26 cellular contexts compared by ENCODE assay signal in the genomic region with DNA sequence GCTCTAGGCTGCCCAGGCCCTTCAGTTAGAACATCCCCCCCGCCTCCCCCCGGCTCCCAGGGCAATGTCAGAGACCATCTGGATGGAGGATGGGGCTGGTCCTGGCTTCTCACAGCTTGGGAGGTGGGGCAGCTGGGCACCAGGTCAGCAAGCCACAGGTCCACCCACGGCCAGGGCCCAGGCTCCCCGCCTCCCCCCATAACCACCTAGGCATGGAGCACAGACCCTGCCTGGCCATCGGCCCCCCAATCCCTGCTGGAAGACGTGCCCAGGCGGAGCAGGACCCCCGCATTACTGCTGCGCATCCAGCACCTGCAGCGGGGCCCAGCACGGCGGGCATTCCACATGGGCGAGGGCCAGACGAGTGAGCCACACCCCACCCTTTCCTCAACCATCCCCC.
DNase-seq lines count a peak whose midpoint lies in the region; ATAC-seq and TF ChIP-seq lines count a peak whose summit lies in the region.
"Had no signal": no experiment of that assay in that cellular context is flagged by ENCODE, and none has a peak within 500 bp of the region (broad histone marks: within the 10 kb centered on the region; RNA-seq: fewer than 3 reads in every experiment).

No MANE protein-coding gene starts in this region.

- H3K4me1 ChIP-seq in transverse colon, result no peaks in the 10 kb centered on the region
- H3K4me1 ChIP-seq: ascending aorta, pancreas, upper lobe of right lung had no signal

- TF ChIP-seq EP300 in transverse colon (IDR thresholded peaks at IDR 0.05; ENCODE audit: low read depth), result no peak

- no peak for TF ChIP-seq POLR2A in transverse colon (IDR thresholded peaks at IDR 0.05)

- in situ Hi-C loops in transverse colon (cut with MboI; ENCODE audit: low pct_ligation_motif_present in 1 of 4, low pct_unique_long_range_greater_than_20kb in 1 of 4, low sequenced_read_pairs in 3 of 4), result no loop called here

- POLR2A ChIA-PET in activated naive CD8-positive, alpha-beta T cell treated with anti-CD3 and anti-CD28 coated beads, Interleukin-2, amount 10 ng/mL, durations not matched to agents 7 days and 5 days (lab: Charles Lee), result no interaction called here

- H3K4me3 Mint-ChIP-seq in activated naive CD8-positive, alpha-beta T cell treated with anti-CD3 and anti-CD28 coated beads, Interleukin-2, amount 10 ng/mL, durations not matched to agents 7 days and 5 days, result no peak overlapping the region
- H3K4me3 Mint-ChIP-seq in activated naive CD8-positive, alpha-beta T cell treated with anti-CD3 and anti-CD28 coated beads for 36 hours, result no peak overlapping the region
- H3K4me3 Mint-ChIP-seq: activated CD8-positive, alpha-beta T cell treated with anti-CD3 and anti-CD28 coated beads for 36 hours; mesothelial cell of epicardium; naive thymus-derived CD8-positive, alpha-beta T cell had no signal

- H3K27me3 ChIP-seq in dorsolateral prefrontal cortex (no peaks in the 10 kb centered on the region), transverse colon (no peaks in the 10 kb centered on the region)
- H3K27me3 ChIP-seq: ascending aorta, pancreas, upper lobe of right lung had no signal

- H3K9me3 Mint-ChIP-seq in activated naive CD8-positive, alpha-beta T cell treated with anti-CD3 and anti-CD28 coated beads, Interleukin-2, amount 10 ng/mL, durations not matched to agents 7 days and 5 days, result peaks cover 3% of the 10 kb centered on the region
- peaks cover 4% of the 10 kb centered on the region for H3K9me3 Mint-ChIP-seq in activated naive CD8-positive, alpha-beta T cell treated with anti-CD3 and anti-CD28 coated beads for 36 hours

- H3K4me3 ChIP-seq in dorsolateral prefrontal cortex (no peak overlapping the region), transverse colon (no peak overlapping the region)
- H3K4me3 ChIP-seq: ascending aorta, pancreas, upper lobe of right lung had no signal

- peak; percentile 23 for DNase-seq in activated naive CD8-positive, alpha-beta T cell treated with anti-CD3 and anti-CD28 coated beads, Interleukin-2, amount 10 ng/mL, durations not matched to agents 7 days and 5 days
- DNase-seq in activated naive CD8-positive, alpha-beta T cell treated with anti-CD3 and anti-CD28 coated beads for 36 hours, result no peak
- DNase-seq in dorsolateral prefrontal cortex, result peak in 7 of 10 donors; percentile 2 to 39 (median 23)
- peak; percentile 87 for DNase-seq in mesenteric fat pad (ENCODE audit: low spot score)
- DNase-seq in transverse colon, result peak; percentile 3
- DNase-seq in DMS153 (lab: John Stamatoyannopoulos, UW), result no peak
- DNase-seq in NCI-H146 (lab: John Stamatoyannopoulos, UW), result no peak
- DNase-seq in LoVo (ENCODE audit: low spot score), result no peak
- DNase-seq: activated CD4-positive, CD25-positive, alpha-beta regulatory T cell treated with anti-CD3 and anti-CD28 coated beads, Interleukin-2, amount 50 U/mL, for 72 hours; activated CD8-positive, alpha-beta T cell treated with anti-CD3 and anti-CD28 coated beads for 36 hours; activated naive CD4-positive, alpha-beta T cell treated with Interleukin-2 at 50 U/mL for 16 hours; caudate nucleus; COR-L47; dermis blood vessel endothelial cell; DMS79; GF-D8; GOT3; NCI-H1436 treated with DMSO at 0.1 percent for 48 hours; PC-3; SHP77 treated with DMSO at 0.1 percent for 48 hours had no signal

- H3K27ac Mint-ChIP-seq in activated naive CD8-positive, alpha-beta T cell treated with anti-CD3 and anti-CD28 coated beads, Interleukin-2, amount 10 ng/mL, durations not matched to agents 7 days and 5 days, result no peak overlapping the region
- H3K27ac Mint-ChIP-seq in activated naive CD8-positive, alpha-beta T cell treated with anti-CD3 and anti-CD28 coated beads for 36 hours, result no peak overlapping the region
- H3K27ac Mint-ChIP-seq: activated CD8-positive, alpha-beta T cell treated with anti-CD3 and anti-CD28 coated beads for 36 hours; mesothelial cell of epicardium had no signal

- H3K36me3 ChIP-seq in transverse colon, result no peaks in the 10 kb centered on the region
- H3K36me3 ChIP-seq: pancreas, upper lobe of right lung had no signal

- H3K36me3 Mint-ChIP-seq in activated naive CD8-positive, alpha-beta T cell treated with anti-CD3 and anti-CD28 coated beads, Interleukin-2, amount 10 ng/mL, durations not matched to agents 7 days and 5 days, result peaks cover 5% of the 10 kb centered on the region
- H3K36me3 Mint-ChIP-seq in activated naive CD8-positive, alpha-beta T cell treated with anti-CD3 and anti-CD28 coated beads for 36 hours, result peaks cover 30% of the 10 kb centered on the region

- H3K27ac ChIP-seq in dorsolateral prefrontal cortex (no peak overlapping the region), transverse colon (no peak overlapping the region)
- H3K27ac ChIP-seq: ascending aorta, KMS-11, pancreas, upper lobe of right lung had no signal

- H3K27me3 Mint-ChIP-seq in activated naive CD8-positive, alpha-beta T cell treated with anti-CD3 and anti-CD28 coated beads, Interleukin-2, amount 10 ng/mL, durations not matched to agents 7 days and 5 days, result no peaks in the 10 kb centered on the region
- no peaks in the 10 kb centered on the region for H3K27me3 Mint-ChIP-seq in activated naive CD8-positive, alpha-beta T cell treated with anti-CD3 and anti-CD28 coated beads for 36 hours
- H3K27me3 Mint-ChIP-seq: activated CD8-positive, alpha-beta T cell treated with anti-CD3 and anti-CD28 coated beads for 36 hours; naive thymus-derived CD8-positive, alpha-beta T cell had no signal

- 80 to 92% methylated on average over 5 to 13 of the region's 14 CpGs for WGBS in transverse colon (ENCODE audit: low coverage in 1 of 2), 2 donors

- intact Hi-C loops in dorsolateral prefrontal cortex (cut with DNase I) (no loop called here), transverse colon (cut with DNase I; ENCODE audit: low total_unique reads) (no loop called here)

- ATAC-seq in activated naive CD8-positive, alpha-beta T cell treated with anti-CD3 and anti-CD28 coated beads, Interleukin-2, amount 10 ng/mL, durations not matched to agents 7 days and 5 days (ENCODE audit: low read depth), result no peak
- ATAC-seq: activated CD8-positive, alpha-beta T cell treated with anti-CD3 and anti-CD28 coated beads for 36 hours; naive thymus-derived CD8-positive, alpha-beta T cell; pancreas; PC-3 had no signal

- no peaks in the 10 kb centered on the region for H3K4me1 Mint-ChIP-seq in activated naive CD8-positive, alpha-beta T cell treated with anti-CD3 and anti-CD28 coated beads, Interleukin-2, amount 10 ng/mL, durations not matched to agents 7 days and 5 days
- no peaks in the 10 kb centered on the region for H3K4me1 Mint-ChIP-seq in activated naive CD8-positive, alpha-beta T cell treated with anti-CD3 and anti-CD28 coated beads for 36 hours

- no peaks in the 10 kb centered on the region for H3K9me3 ChIP-seq in transverse colon
- H3K9me3 ChIP-seq: ascending aorta, pancreas, upper lobe of right lung had no signal

- no peak for TF ChIP-seq CTCF in dorsolateral prefrontal cortex (IDR thresholded peaks at IDR 0.05 in 54 of 56, conservative IDR thresholded peaks at IDR 0.05 in 2 of 56; ENCODE audit: low read depth in 1 of 56, partially characterized antibody in 56 of 56)
- no peak for TF ChIP-seq CTCF in transverse colon (IDR thresholded peaks at IDR 0.05)

Comparison
In these comparisons a context has a peak if more than half of its experiments do, and no peak if none do; other contexts are left out.
1. DNase-seq: peak in activated naive CD8-positive, alpha-beta T cell treated with anti-CD3 and anti-CD28 coated beads, Interleukin-2, amount 10 ng/mL, durations not matched to agents 7 days and 5 days (single experiment), dorsolateral prefrontal cortex (7 of 10), mesenteric fat pad (single experiment) and transverse colon (single experiment); none in activated naive CD8-positive, alpha-beta T cell treated with anti-CD3 and anti-CD28 coated beads for 36 hours (single experiment), DMS153 (single experiment), NCI-H146 (single experiment) and LoVo (single experiment).